9 cellular contexts compared by ENCODE assay signal in genomic region chr20:64069614-64070243, GRCh38. TPM values are rescaled to one million over a fixed set of nuclear protein-coding genes. Genes with fewer than 3 reads are reported as not detected.
DNase-seq lines count a peak whose midpoint lies in the region; ATAC-seq and TF ChIP-seq lines count a peak whose summit lies in the region.
"Had no signal": no experiment of that assay in that cellular context is flagged by ENCODE, and none has a peak within 500 bp of the region (broad histone marks: within the 10 kb centered on the region; RNA-seq: fewer than 3 reads in every experiment).

No MANE protein-coding gene starts in this region.

- intact Hi-C loops in left ventricle myocardium inferior (cut with micrococcal nuclease): no loop called here

- H3K9me2 ChIP-seq in SU-DHL-6 (replicated peaks; ENCODE audit: insufficient read depth, low read length): no peaks in the 10 kb centered on the region

- H3K4me3 ChIP-seq in GM06990 (replicated peaks; ENCODE audit: low read depth, low read length) (no peak overlapping the region), SU-DHL-6 (ENCODE audit: insufficient read depth, low read length, poor library complexity, severe bottlenecking) (no peak overlapping the region), left ventricle myocardium inferior (no peak overlapping the region)

- no peaks in the 10 kb centered on the region for H3K27me3 ChIP-seq in GM06990 (replicated peaks; ENCODE audit: control insufficient read depth, insufficient read depth, low read length)
- H3K27me3 ChIP-seq in SU-DHL-6 (ENCODE audit: low read length): no peaks in the 10 kb centered on the region
- no peaks in the 10 kb centered on the region for H3K27me3 ChIP-seq in left ventricle myocardium inferior (ENCODE audit: low read depth)

- peaks cover 9% of the 10 kb centered on the region for H3K4me1 ChIP-seq in left ventricle myocardium inferior

- H3K9ac ChIP-seq in SU-DHL-6 (ENCODE audit: low read length): no peak overlapping the region

- DNase-seq in GM06990 (ENCODE audit: extremely low read depth, insufficient read length) (no peak), left ventricle myocardium inferior (no peak), pons (ENCODE audit: low spot score) (no peak), medulla oblongata (ENCODE audit: extremely low spot score) (no peak)

- no peaks in the 10 kb centered on the region for H3K79me2 ChIP-seq in SU-DHL-6 (ENCODE audit: insufficient read depth, low read length)

- no peaks in the 10 kb centered on the region for H3F3A ChIP-seq in SU-DHL-6 (ENCODE audit: insufficient read depth)

- ATAC-seq in HG03432 (IDR thresholded peaks at IDR 0.05; ENCODE audit: unreplicated experiment) (no peak), GM18502 (IDR thresholded peaks at IDR 0.05; ENCODE audit: poor library complexity, unreplicated experiment) (no peak)

- H3K4me2 ChIP-seq in SU-DHL-6 (ENCODE audit: low read depth, low read length, poor library complexity, severe bottlenecking): no peak overlapping the region

- no peak overlapping the region for H3K27ac ChIP-seq in 22Rv1
- H3K27ac ChIP-seq in SU-DHL-6 (ENCODE audit: low read depth, low read length): no peak overlapping the region
- H3K27ac ChIP-seq in left ventricle myocardium inferior (replicated peaks): no peak overlapping the region

- no peaks in the 10 kb centered on the region for H4K20me1 ChIP-seq in SU-DHL-6 (ENCODE audit: low read depth, low read length)

- TF ChIP-seq CTCF in 22Rv1 (IDR thresholded peaks at IDR 0.05): peak; percentile 86
- TF ChIP-seq CTCF in GM06990 (IDR thresholded peaks at IDR 0.05; ENCODE audit: insufficient read depth, low read length, poor library complexity, severe bottlenecking): peak; percentile 85
- peak; percentile 85 for TF ChIP-seq CTCF in SU-DHL-6 (IDR thresholded peaks at IDR 0.05; ENCODE audit: insufficient read depth, low read length, poor library complexity, severe bottlenecking)
- TF ChIP-seq CTCF in left ventricle myocardium inferior (IDR thresholded peaks at IDR 0.05; ENCODE audit: borderline replicate concordance): peak; percentile 72

- H2AFZ ChIP-seq in SU-DHL-6 (ENCODE audit: low read depth, low read length, severe bottlenecking): no peak overlapping the region

- H3K36me3 ChIP-seq in GM06990 (ENCODE audit: control insufficient read depth, insufficient read depth, low read length) (peaks cover 18% of the 10 kb centered on the region), SU-DHL-6 (ENCODE audit: low read length) (no peaks in the 10 kb centered on the region), left ventricle myocardium inferior (peaks cover 16% of the 10 kb centered on the region)

- H3K9me3 ChIP-seq in SU-DHL-6 (ENCODE audit: insufficient read depth, low read length): no peaks in the 10 kb centered on the region
- H3K9me3 ChIP-seq in left ventricle myocardium inferior (replicated peaks): no peaks in the 10 kb centered on the region

RNA-seq across cellular contexts. Expression of gene TCEA2, which starts 6.7 kb away (rescaled TPM):
- 38.9 TPM for total RNA-seq in left ventricle myocardium inferior

RNA-seq across cellular contexts. Expression of gene RGS19, which starts 9.6 kb away (rescaled TPM):
- total RNA-seq in left ventricle myocardium inferior: 6.1 TPM

RNA-seq across cellular contexts. Expression of gene OPRL1, which starts 10.2 kb away (rescaled TPM):
- total RNA-seq in left ventricle myocardium inferior: 0.52 TPM

RNA-seq across cellular contexts. Expression of gene LKAAEAR1, which starts 14.5 kb away (rescaled TPM):
- not detected for total RNA-seq in left ventricle myocardium inferior
- total RNA-seq: pulmonary artery endothelial cell had no signal

RNA-seq across cellular contexts. Expression of gene SOX18, which starts 20.3 kb away (rescaled TPM):
- total RNA-seq in left ventricle myocardium inferior: 30.5 TPM
